Comparison of ENCODE assay signal across 24 cellular contexts in genomic region chr9:5690278-5690677, GRCh38.
"Had no signal": no experiment of that assay in that cellular context is flagged by ENCODE, and none has a peak within 500 bp of the region (broad histone marks: within the 10 kb centered on the region; RNA-seq: fewer than 3 reads in every experiment).

No MANE protein-coding gene starts in this region.

- H3K9ac ChIP-seq: KMS-11, SK-N-SH had no signal

- H3K27ac ChIP-seq: KMS-11 had no signal

- H3K9me3 Mint-ChIP-seq: IgD-negative memory B cell had no signal

- H3K4me3 Mint-ChIP-seq: IgD-negative memory B cell had no signal

- DNase-seq: Kasumi-1, NCI-H1092, NCI-H1105 treated with DMSO at 0.1 percent for 48 hours, NCI-H1417 treated with DMSO at 0.1 percent for 48 hours, NCI-H146, NCI-H1694 treated with DMSO at 0.1 percent for 48 hours, NCI-H1930, NCI-H2081 treated with DMSO at 0.1 percent for 48 hours, NCI-H2171, NCI-H226, NCI-H446, NCI-H510A, NCI-H524 treated with DMSO at 0.1 percent for 48 hours, NCI-H69, NCI-H774, Right ventricle myocardium superior, RPMI8226, SIG-M5, SK-N-SH, SW 1271 had no signal

- ATAC-seq: K562 had no signal

- H3K27ac Mint-ChIP-seq: IgD-negative memory B cell had no signal

- H3K36me3 Mint-ChIP-seq: IgD-negative memory B cell had no signal

- H3K4me2 ChIP-seq: KMS-11, SK-N-SH had no signal

- H3K27me3 Mint-ChIP-seq: IgD-negative memory B cell had no signal

- FAIRE-seq: K562, RCC 7860 had no signal

- H3K9me3 ChIP-seq: SK-N-SH had no signal

- H3K4me3 ChIP-seq: K562 had no signal
